In genomic region chrX:118212817-118213183, GRCh38 we compare ENCODE assay signal across 10 cellular contexts.
DNase-seq lines count a peak whose midpoint lies in the region; ATAC-seq and TF ChIP-seq lines count a peak whose summit lies in the region.
"Had no signal": no experiment of that assay in that cellular context is flagged by ENCODE, and none has a peak within 500 bp of the region (broad histone marks: within the 10 kb centered on the region; RNA-seq: fewer than 3 reads in every experiment).

No MANE protein-coding gene starts in this region.

- POLR2A ChIA-PET in GM10248 (lab: Yijun Ruan, JAX), result no interaction called here
- POLR2A ChIA-PET in CD4-positive, alpha-beta T cell (lab: Charles Lee), result no interaction called here

- peaks cover 22% of the 10 kb centered on the region for H3K4me1 ChIP-seq in body of pancreas
- H3K4me1 ChIP-seq: Peyer's patch had no signal

- no peaks in the 10 kb centered on the region for H3K27me3 Mint-ChIP-seq in CD4-positive, alpha-beta T cell

- H3K27ac Mint-ChIP-seq in CD4-positive, alpha-beta T cell, result no peak overlapping the region

- no peaks in the 10 kb centered on the region for H3K27me3 ChIP-seq in body of pancreas
- no peaks in the 10 kb centered on the region for H3K27me3 ChIP-seq in CD4-positive, alpha-beta T cell (ENCODE audit: control insufficient read depth, insufficient read depth, low read length)
- H3K27me3 ChIP-seq: Peyer's patch had no signal

- H3K9me3 Mint-ChIP-seq in CD4-positive, alpha-beta T cell, result no peaks in the 10 kb centered on the region

- 56 to 91% methylated on average over 2 of the region's 2 CpGs for whole genome bisulfite sequencing in body of pancreas, 2 donors

- H3K9me3 ChIP-seq in body of pancreas, result no peaks in the 10 kb centered on the region
- no peaks in the 10 kb centered on the region for H3K9me3 ChIP-seq in CD4-positive, alpha-beta T cell (ENCODE audit: control insufficient read depth, low read length)
- H3K9me3 ChIP-seq: Peyer's patch had no signal

- CTCF ChIA-PET in GM10248 (lab: Yijun Ruan, JAX), result interaction anchor here (1.0 to 1.8 kb wide), 2 partner anchors 10 to 42 kb away, joined by 3 to 6 read pairs; no protein-coding TSS in a partner anchor
- CTCF ChIA-PET in CD4-positive, alpha-beta T cell (lab: Charles Lee), result no interaction called here

- H3K36me3 ChIP-seq in body of pancreas (replicated peaks in 1 of 2; ENCODE audit: insufficient read depth in 1 of 2, low read depth in 2 of 2), result no peaks in the 10 kb centered on the region
- H3K36me3 ChIP-seq: Peyer's patch had no signal

- no peak overlapping the region for H3K4me3 ChIP-seq in body of pancreas
- H3K4me3 ChIP-seq: Peyer's patch had no signal

- ATAC-seq in GM19452 (IDR thresholded peaks at IDR 0.05; ENCODE audit: unreplicated experiment) (peak; percentile 76), HG03064 (IDR thresholded peaks at IDR 0.05; ENCODE audit: low read depth, unreplicated experiment) (peak; percentile 90), Right ventricle myocardium superior (ENCODE audit: poor library complexity) (no peak), body of pancreas (no peak)
- no peak for ATAC-seq in CD4-positive, alpha-beta T cell (ENCODE audit: poor library complexity)

- intact Hi-C loops in Right ventricle myocardium superior (cut with DNase I), result no loop called here
- intact Hi-C loops in body of pancreas (cut with DNase I), result no loop called here
- intact Hi-C loops in CD4-positive, alpha-beta T cell (cut with DNase I, micrococcal nuclease), result no loop called here

- TF ChIP-seq POLR2A in body of pancreas (IDR thresholded peaks at IDR 0.05), result no peak

- no peak for TF ChIP-seq CTCF in GM10248 (IDR thresholded peaks at IDR 0.05; ENCODE audit: control extremely low read depth, extremely low read depth, low read depth, missing control alignments)
- TF ChIP-seq CTCF in body of pancreas (IDR thresholded peaks at IDR 0.05), result no peak
- no peak for TF ChIP-seq CTCF in CD4-positive, alpha-beta T cell (IDR thresholded peaks at IDR 0.05)

- no peaks in the 10 kb centered on the region for H3K36me3 Mint-ChIP-seq in CD4-positive, alpha-beta T cell (ENCODE audit: low read depth)

- H3K4me1 Mint-ChIP-seq in CD4-positive, alpha-beta T cell (ENCODE audit: low read depth), result no peaks in the 10 kb centered on the region

- peak; percentile 32 for DNase-seq in GM10248 (ENCODE audit: extremely low spot score)
- peak; percentile 74 to 80 for DNase-seq in NOMO-1 (lab: John Stamatoyannopoulos, UW; ENCODE audit: unreplicated experiment in 2 of 2)
- DNase-seq in SW 1271 (lab: John Stamatoyannopoulos, UW), result no peak
- DNase-seq in Right ventricle myocardium superior, result no peak
- no peak for DNase-seq in body of pancreas
- no peak for DNase-seq in CD4-positive, alpha-beta T cell
- DNase-seq: activated T-cell treated with anti-CD3 and anti-CD28 coated beads, Interleukin-2, amount 50 U/mL, for 1 hour; Peyer's patch had no signal

- no peak overlapping the region for H3K27ac ChIP-seq in body of pancreas
- H3K27ac ChIP-seq in CD4-positive, alpha-beta T cell (ENCODE audit: low read depth, low read length), result no peak overlapping the region
- H3K27ac ChIP-seq: Peyer's patch had no signal

- H3K4me3 Mint-ChIP-seq in CD4-positive, alpha-beta T cell, result no peak overlapping the region

Comparison
In these comparisons a context has a peak if more than half of its experiments do, and no peak if none do; other contexts are left out.
1. DNase-seq: peak in GM10248 (single experiment) and NOMO-1 (2 of 2); none in SW 1271 (0 of 2), Right ventricle myocardium superior (single experiment), body of pancreas (0 of 4) and CD4-positive, alpha-beta T cell (0 of 10).
2. ATAC-seq: peak in GM19452 (single experiment) and HG03064 (single experiment); none in Right ventricle myocardium superior (single experiment), body of pancreas (single experiment) and CD4-positive, alpha-beta T cell (single experiment).